29 cellular contexts compared by ENCODE assay signal in the genomic region with DNA sequence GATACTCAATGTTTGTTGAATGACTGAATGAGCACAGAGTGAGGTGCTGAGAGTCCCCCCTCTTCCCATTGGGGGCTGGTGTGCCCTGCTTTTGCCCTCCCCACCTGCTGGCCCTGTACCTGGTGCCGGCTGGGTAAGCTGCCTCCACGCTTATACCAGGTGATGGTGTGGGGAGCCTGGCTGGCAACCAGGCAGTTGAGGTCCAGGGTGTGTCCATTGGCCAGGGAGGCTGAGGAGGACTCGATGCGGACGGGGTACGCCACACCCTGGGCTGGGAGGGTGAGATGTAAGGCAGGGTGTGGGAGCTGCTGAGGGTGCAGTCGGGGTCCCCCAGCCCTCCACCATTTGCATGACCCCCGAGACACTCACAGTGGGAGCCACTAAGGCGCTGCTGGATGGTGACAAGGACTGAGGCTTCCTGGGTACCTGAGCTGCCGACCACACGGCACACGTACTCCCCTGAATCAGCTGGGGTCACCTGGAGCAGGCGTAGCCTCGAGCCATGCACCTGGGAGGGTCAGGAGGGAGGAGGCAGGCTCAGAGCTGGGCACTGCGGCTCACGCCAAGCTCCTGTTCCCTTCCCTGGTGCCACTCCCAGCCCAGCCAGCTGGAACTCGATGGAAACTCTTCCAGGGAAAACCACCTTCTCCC. TPM values are rescaled to one million over a fixed set of nuclear protein-coding genes. Genes with fewer than 3 reads are reported as not detected.
"Had no signal": no experiment of that assay in that cellular context is flagged by ENCODE, and none has a peak within 500 bp of the region (broad histone marks: within the 10 kb centered on the region; RNA-seq: fewer than 3 reads in every experiment).

No MANE protein-coding gene starts in this region.

- H3K4me1 ChIP-seq: lower lobe of right lung, neural progenitor cell, prostate gland, sigmoid colon, stomach, testis, thyroid gland, transverse colon, uterus had no signal

- H3K36me3 ChIP-seq: neural progenitor cell, ovary, prostate gland, uterus had no signal

- FAIRE-seq: keratinocyte, small intestine had no signal

- H3K27me3 ChIP-seq: neural progenitor cell, ovary, sigmoid colon, stomach, testis, thyroid gland, transverse colon, uterus had no signal

- H3K4me3 ChIP-seq: lower lobe of right lung, neural progenitor cell, ovary, prostate gland, sigmoid colon, stomach, testis, thyroid gland, transverse colon, uterus had no signal

- H3K4me2 ChIP-seq: neural progenitor cell had no signal

- H2AFZ ChIP-seq: neural progenitor cell had no signal

- H3K9me3 ChIP-seq: lower lobe of right lung, ovary, prostate gland, sigmoid colon, stomach, testis, thyroid gland, transverse colon, uterus had no signal

- ATAC-seq: left cardiac atrium; left lobe of liver; left ventricle myocardium superior; lower lobe of right lung; naive thymus-derived CD8-positive, alpha-beta T cell; stimulated activated naive B cell treated with anti-CD40 and anti-IgM and Interleukin-4, amounts not matched to agents 10 μg/mL and 1 μg/mL and 100 μg/mL, for 72 hours; stimulated activated naive CD8-positive, alpha-beta T cell treated with anti-CD3 and anti-CD28 coated beads, Interleukin-15, Interleukin-2, amounts not matched to agents 100 U/mL and 50 U/mL, for 24 hours had no signal

- H3K27ac ChIP-seq: lower lobe of right lung, neural progenitor cell, ovary, prostate gland, sigmoid colon, stomach, testis, thyroid gland, transverse colon, uterus had no signal

- H3K9ac ChIP-seq: neural progenitor cell had no signal

- DNase-seq: head of caudate nucleus; hippocampal formation; kidney glomerular epithelial cell; left cardiac atrium; left ventricle myocardium superior; lower lobe of right lung; mammary epithelial cell; mesenchymal stem cell; naive thymus-derived CD8-positive, alpha-beta T cell; nephron progenitor cell; ovary; posterior cingulate gyrus; retina; sigmoid colon; small intestine; stimulated activated CD4-positive, alpha-beta T cell treated with anti-CD3 and anti-CD28 coated beads, Interleukin-1b, Interleukin-23, amount 100 ng/mL, for 48 hours; stimulated activated CD4-positive, alpha-beta T cell treated with anti-CD3 and anti-CD28 coated beads, Interleukin-4, amount 100 ng/mL, for 1 hour; stimulated activated naive B cell treated with anti-CD40 and anti-IgM and Interleukin-4, amounts not matched to agents 10 μg/mL and 1 μg/mL and 100 μg/mL, for 72 hours; stimulated activated naive CD8-positive, alpha-beta T cell treated with anti-CD3 and anti-CD28 coated beads, Interleukin-15, Interleukin-2, amounts not matched to agents 100 U/mL and 50 U/mL, for 24 hours; stomach; testis; thyroid gland; transverse colon; uterus had no signal

RNA-seq across cellular contexts. Expression of a gene that starts 36.6 kb away (rescaled TPM):
- total RNA-seq: left lobe of liver; mammary epithelial cell; naive thymus-derived CD8-positive, alpha-beta T cell; omental fat pad had no signal
- polyA plus RNA-seq: mammary epithelial cell; naive thymus-derived CD8-positive, alpha-beta T cell had no signal
